ENCODE assay signal across 8 cellular contexts in the genomic region with DNA sequence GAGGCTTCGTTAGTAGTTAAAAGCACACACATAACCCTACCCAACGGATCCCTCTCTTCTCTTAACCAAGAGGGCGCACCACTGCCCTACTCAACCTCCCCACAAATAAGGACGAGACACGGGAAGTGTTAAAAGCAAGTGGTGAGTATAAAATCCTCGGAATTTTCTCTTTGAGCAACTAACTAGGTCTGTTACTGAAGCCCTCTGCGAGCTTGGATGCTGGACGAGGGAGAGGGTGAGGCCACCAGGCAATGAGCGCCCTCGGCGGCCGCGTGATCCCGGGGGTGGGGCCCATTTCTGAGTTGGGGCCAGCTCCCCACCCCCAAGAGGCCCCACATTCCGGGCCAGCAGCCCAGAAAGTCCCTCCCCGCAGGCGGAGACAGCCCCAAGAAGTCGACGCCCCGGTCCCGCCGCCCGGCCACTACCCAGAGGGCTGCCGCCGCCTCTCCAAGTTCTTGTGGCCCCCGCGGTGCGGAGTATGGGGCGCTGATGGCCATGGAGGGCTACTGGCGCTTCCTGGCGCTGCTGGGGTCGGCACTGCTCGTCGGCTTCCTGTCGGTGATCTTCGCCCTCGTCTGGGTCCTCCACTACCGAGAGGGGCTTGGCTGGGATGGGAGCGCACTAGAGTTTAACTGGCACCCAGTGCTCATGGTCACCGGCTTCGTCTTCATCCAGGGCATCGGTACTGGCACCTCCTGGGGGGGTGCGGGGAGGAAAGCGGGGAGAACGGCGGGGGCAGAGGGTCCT. TPM values are rescaled to one million over a fixed set of nuclear protein-coding genes. Genes with fewer than 3 reads are reported as not detected.
DNase-seq lines count a peak whose midpoint lies in the region; ATAC-seq, FAIRE-seq and TF ChIP-seq lines count a peak whose summit lies in the region.

A gene with protein sequence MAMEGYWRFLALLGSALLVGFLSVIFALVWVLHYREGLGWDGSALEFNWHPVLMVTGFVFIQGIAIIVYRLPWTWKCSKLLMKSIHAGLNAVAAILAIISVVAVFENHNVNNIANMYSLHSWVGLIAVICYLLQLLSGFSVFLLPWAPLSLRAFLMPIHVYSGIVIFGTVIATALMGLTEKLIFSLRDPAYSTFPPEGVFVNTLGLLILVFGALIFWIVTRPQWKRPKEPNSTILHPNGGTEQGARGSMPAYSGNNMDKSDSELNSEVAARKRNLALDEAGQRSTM (plus strand): TSS at position 418 of the 747 bp plus-strand sequence. CDS start 72 bp downstream, at position 490.

- H3K9me3 ChIP-seq in HepG2 (ENCODE audit: low read length), result no peaks in the 10 kb centered on the region

- H2AFZ ChIP-seq in HepG2 (ENCODE audit: low read length), result no peak within 1 kb of the TSS

- peak within 1 kb of the TSS; percentile 99 for H3K4me2 ChIP-seq in HepG2 (ENCODE audit: low read depth, low read length)

- BruUV-seq in HepG2 (replicated peaks; lab: Mats Ljungman, UMichigan), result no TSS peak

- no peak for TF ChIP-seq EP300 in HepG2 (IDR thresholded peaks at IDR 0.05; ENCODE audit: low read depth in 2 of 2, low read length in 2 of 2)
- no peak for TF ChIP-seq EP300 in HepG2 (CRISPR knock-in tag; IDR thresholded peaks at IDR 0.05; ENCODE audit: borderline replicate concordance)

- peak within 1 kb of the TSS; percentile 74 for H3K4me3 Mint-ChIP-seq in stimulated activated effector memory CD8-positive, alpha-beta T cell treated with anti-CD3 and anti-CD28 coated beads, Interleukin-12 subunit alpha, Interleukin-12 subunit beta, amount 100 ng/mL, for 72 hours

- peak; percentile 5 to 90 (median 82) for DNase-seq in C1 segment of cervical spinal cord (lab: John Stamatoyannopoulos, UW)
- DNase-seq in SKM-1 treated with dmso at 0.1 percent for 144 hours (lab: John Stamatoyannopoulos, UW; ENCODE audit: unreplicated experiment), result peak; percentile 52
- DNase-seq in dorsolateral prefrontal cortex, result peak; percentile 34 to 90 (median 81)
- DNase-seq in HepG2 (ENCODE audit: low spot score), result no peak
- DNase-seq in stimulated activated effector memory CD8-positive, alpha-beta T cell treated with anti-CD3 and anti-CD28 coated beads, Interleukin-12 subunit alpha, Interleukin-12 subunit beta, amount 100 ng/mL, for 72 hours (ENCODE audit: low spot score in 2 of 2), result peak; percentile 5 to 55

- H3K4me1 Mint-ChIP-seq in stimulated activated effector memory CD8-positive, alpha-beta T cell treated with anti-CD3 and anti-CD28 coated beads, Interleukin-12 subunit alpha, Interleukin-12 subunit beta, amount 100 ng/mL, for 72 hours, result peaks cover 10% of the 10 kb centered on the region

- TF ChIP-seq RAD21 in HepG2 (CRISPR knock-in tag; IDR thresholded peaks at IDR 0.05), result no peak

- FAIRE-seq in HepG2 (lab: Jason Lieb, UNC), result no peak

- H3K27ac Mint-ChIP-seq in stimulated activated effector memory CD8-positive, alpha-beta T cell treated with anti-CD3 and anti-CD28 coated beads, Interleukin-12 subunit alpha, Interleukin-12 subunit beta, amount 100 ng/mL, for 72 hours, result no peak within 1 kb of the TSS

- H3K4me3 ChIP-seq in dorsolateral prefrontal cortex, result peak within 1 kb of the TSS; percentile 57 to 92 (median 77)
- peak within 1 kb of the TSS; percentile 72 to 87 (median 73) for H3K4me3 ChIP-seq in HepG2 (replicated peaks in 1 of 3; ENCODE audit: insufficient read depth in 1 of 3, low read depth in 2 of 3, low read length in 3 of 3)

- in situ Hi-C loops in HepG2 (cut with HindIII; ENCODE audit: extremely low pct_ligation_motif_present, low pct_unique_long_range_greater_than_20kb), result no loop called here

- H3K36me3 ChIP-seq in HepG2 (replicated peaks in 1 of 2; ENCODE audit: control insufficient read depth in 1 of 2, insufficient read depth in 2 of 2, low read length in 2 of 2), result no peaks in the 10 kb centered on the region

- no peaks in the 10 kb centered on the region for H3K79me2 ChIP-seq in HepG2 (ENCODE audit: insufficient read depth, low read length)

- TF ChIP-seq POLR2A in HepG2 (IDR thresholded peaks at IDR 0.05; ENCODE audit: insufficient read depth in 1 of 2, low read depth in 2 of 2, low read length in 2 of 2), result no peak

- peaks cover 0 to 18% (median 0%) of the 10 kb centered on the region in 45 donors for H3K27me3 ChIP-seq in dorsolateral prefrontal cortex
- peaks cover 7 to 64% of the 10 kb centered on the region in 2 experiments; a peak in 3 of 5 replicates for H3K27me3 ChIP-seq in HepG2 (ENCODE audit: control insufficient read depth in 1 of 2, insufficient read depth in 2 of 2, low read length in 2 of 2)

- no peaks in the 10 kb centered on the region for H3K9me3 Mint-ChIP-seq in stimulated activated effector memory CD8-positive, alpha-beta T cell treated with anti-CD3 and anti-CD28 coated beads, Interleukin-12 subunit alpha, Interleukin-12 subunit beta, amount 100 ng/mL, for 72 hours

- peaks cover 20% of the 10 kb centered on the region for H3K4me1 ChIP-seq in HepG2 (ENCODE audit: insufficient read depth, low read length)

- H4K20me1 ChIP-seq in HepG2 (ENCODE audit: insufficient read depth, low read length), result no peaks in the 10 kb centered on the region

- intact Hi-C loops in dorsolateral prefrontal cortex (cut with DNase I), result loop anchor here (2.0 to 10.0 kb wide), 3 partner anchors 87 to 593 kb away; partner anchors contain the start of genes DCAF17 (in 1 of the 2), DYNC1I2 (in 1 of the 2) and GORASP2 (in 1 of the 2)
- intact Hi-C loops in HepG2 (cut with micrococcal nuclease; ENCODE audit: unreplicated experiment), result no loop called here

- WGBS in HepG2 (ENCODE audit: low lambda C conversion rate), result 1% methylated on average over 29 of the region's 46 CpGs

- H3K36me3 Mint-ChIP-seq in stimulated activated effector memory CD8-positive, alpha-beta T cell treated with anti-CD3 and anti-CD28 coated beads, Interleukin-12 subunit alpha, Interleukin-12 subunit beta, amount 100 ng/mL, for 72 hours, result no peaks in the 10 kb centered on the region

- CTCF ChIA-PET in HepG2 (lab: Yijun Ruan, JAX; ENCODE audit: low intra/inter-chr PET ratio, low total read pairs), result no interaction called here

- peak within 1 kb of the TSS; percentile 38; the same call in 1 of the 2 replicates for H3K9ac ChIP-seq in HepG2 (ENCODE audit: insufficient read depth, low read depth, low read length)

- peak within 1 kb of the TSS; percentile 3 to 97 (median 91) for H3K27ac ChIP-seq in dorsolateral prefrontal cortex
- no peak within 1 kb of the TSS for H3K27ac ChIP-seq in HepG2 (ENCODE audit: extremely low read length, insufficient read depth, low read length)

- TF ChIP-seq CTCF in dorsolateral prefrontal cortex (IDR thresholded peaks at IDR 0.05 in 54 of 56, conservative IDR thresholded peaks at IDR 0.05 in 2 of 56; ENCODE audit: low read depth in 1 of 56, partially characterized antibody in 56 of 56), result peak in 19 of 56 donors; percentile 2 to 48 (median 20)
- TF ChIP-seq CTCF in HepG2 (CRISPR knock-in tag; IDR thresholded peaks at IDR 0.05), result no peak

- POLR2A ChIA-PET in HepG2 (lab: Yijun Ruan, JAX), result no interaction called here

- ATAC-seq in GM18873 (IDR thresholded peaks at IDR 0.05; ENCODE audit: low FRiP score, unreplicated experiment) (peak; percentile 35), HG03354 (IDR thresholded peaks at IDR 0.05; ENCODE audit: poor library complexity, severe bottlenecking, unreplicated experiment) (peak; percentile 56), HepG2 (peak; percentile 55), HG03571 (IDR thresholded peaks at IDR 0.05; ENCODE audit: unreplicated experiment) (no peak)
- peak; percentile 60 for ATAC-seq in stimulated activated effector memory CD8-positive, alpha-beta T cell treated with anti-CD3 and anti-CD28 coated beads, Interleukin-12 subunit alpha, Interleukin-12 subunit beta, amount 100 ng/mL, for 72 hours

TF ChIP-seq in HepG2, 621 proteins besides CTCF, POLR2A, EP300 and RAD21 (continues in another document):
- TF ChIP-seq PHF8 (CRISPR knock-in tag; IDR thresholded peaks at IDR 0.05) (no peak), THAP7 (CRISPR knock-in tag; IDR thresholded peaks at IDR 0.05) (0 out of 2 replicates have a peak, but pooled peaks have one; percentile 42), ZNF10 (CRISPR knock-in tag; IDR thresholded peaks at IDR 0.05; ENCODE audit: borderline replicate concordance, low read depth) (no peak), POLR2G (IDR thresholded peaks at IDR 0.05; ENCODE audit: low read depth, low read length) (no peak), SP4 (CRISPR knock-in tag; IDR thresholded peaks at IDR 0.05) (peak; percentile 37; the same call in 1 of the 2 replicates)

RNA-seq across cellular contexts. Expression of the gene that starts here (rescaled TPM):
- total RNA-seq in dorsolateral prefrontal cortex (100 to 1,000 TPM in 1 of 120 experiments, 10 to 100 TPM in 119; 14.0 to 100 (median 38.9) TPM), HepG2 (2016; rRNA removed; fragmentation: Illumina TruSeq; extraction: Trizol) (0.34 and 0.42 TPM in 2 replicates)
- total RNA-seq in HepG2 (2016; cell fraction: cytosol; rRNA removed; fragmentation: Illumina TruSeq; extraction: Trizol; ENCODE audit: low read depth), result 0.30 and 0.53 TPM in 2 replicates
- 0.27 and 0.58 TPM in 2 replicates for total RNA-seq in HepG2 (2016; cell fraction: insoluble cytoplasmic fraction; rRNA removed; fragmentation: Illumina TruSeq; extraction: Trizol)
- 0.49 and 0.76 TPM in 2 replicates for total RNA-seq in HepG2 (2016; cell fraction: membrane; rRNA removed; fragmentation: Illumina TruSeq; extraction: Trizol)
- total RNA-seq in HepG2 (2016; cell fraction: nucleus; rRNA removed; fragmentation: Illumina TruSeq; extraction: Trizol), result 0.22 and 0.85 TPM in 2 replicates
- 0.13 and 0.51 TPM in 2 replicates for polyA plus RNA-seq in HepG2 (2011; rRNA removed)
- polyA plus RNA-seq in HepG2 (2011; cell fraction: cytosol; rRNA removed), result 0.40 and 0.75 TPM in 2 replicates
- 0.14 and 0.19 TPM in 2 replicates for polyA plus RNA-seq in HepG2 (2011; cell fraction: nucleus; rRNA removed)
- 0.23 and 0.25 TPM in 2 replicates for polyA plus RNA-seq in HepG2 (2012)
- polyA plus RNA-seq in HepG2 (2016; cell fraction: cytosol; fragmentation: Illumina TruSeq; extraction: Trizol; ENCODE audit: low read depth), result 0.27 and 0.35 TPM in 2 replicates
- polyA plus RNA-seq in HepG2 (2016; cell fraction: insoluble cytoplasmic fraction; fragmentation: Illumina TruSeq; extraction: Trizol; ENCODE audit: low read depth), result 0.56 and 0.59 TPM in 2 replicates
- polyA plus RNA-seq in HepG2 (2016; cell fraction: membrane; fragmentation: Illumina TruSeq; extraction: Trizol; ENCODE audit: low read depth), result 0.32 and 0.33 TPM in 2 replicates
- polyA plus RNA-seq in HepG2 (2016; cell fraction: nucleus; fragmentation: Illumina TruSeq; extraction: Trizol; ENCODE audit: insufficient read depth, low read depth), result 0.43 and 0.75 TPM in 2 replicates
- 0.52 and 4.2 TPM in 2 replicates for polyA minus RNA-seq in HepG2 (2011; rRNA and poly(A)+ RNA removed; ENCODE audit: low replicate concordance)
- polyA minus RNA-seq in HepG2 (2011; cell fraction: cytosol; rRNA and poly(A)+ RNA removed), result 0.40 and 0.97 TPM in 2 replicates
- 0.25 and 0.77 TPM in 2 replicates for polyA minus RNA-seq in HepG2 (2011; cell fraction: nucleus; rRNA and poly(A)+ RNA removed)

Comparison
In these comparisons a context has a peak if more than half of its experiments do, and no peak if none do; other contexts are left out.
1. RNA of the gene that starts here (total RNA-seq): 14.0 to 100 TPM in dorsolateral prefrontal cortex; 0.22 to 0.85 TPM in HepG2; every median in the first group is over 4 times any median in the second.